In the genomic region with DNA sequence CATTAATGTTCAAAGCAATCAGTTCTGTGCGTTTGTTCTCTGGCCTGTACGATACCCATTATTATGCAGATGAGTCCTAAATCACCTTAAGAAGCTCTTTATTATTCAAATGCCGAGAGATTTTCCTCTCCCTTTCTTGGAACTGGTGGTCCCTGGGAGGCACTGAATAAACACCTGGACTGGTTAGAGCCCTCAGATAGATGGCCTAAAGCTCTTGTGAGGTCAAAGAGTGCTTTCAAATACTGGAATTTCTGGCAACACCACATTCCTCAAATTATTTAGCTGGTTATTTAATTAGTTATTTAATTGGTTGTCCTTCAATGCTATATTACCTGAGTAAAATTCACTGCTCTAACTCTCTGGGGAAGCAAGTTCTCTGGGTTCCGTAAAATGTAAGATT, we compare ENCODE assay signal across 1 cellular context.
TF ChIP-seq lines count a peak whose summit lies in the region.

No MANE protein-coding gene starts in this region.

TF ChIP-seq in H1, 55 proteins besides CTCF, POLR2A, EP300 and RAD21:
- TF ChIP-seq, protein P1, sequence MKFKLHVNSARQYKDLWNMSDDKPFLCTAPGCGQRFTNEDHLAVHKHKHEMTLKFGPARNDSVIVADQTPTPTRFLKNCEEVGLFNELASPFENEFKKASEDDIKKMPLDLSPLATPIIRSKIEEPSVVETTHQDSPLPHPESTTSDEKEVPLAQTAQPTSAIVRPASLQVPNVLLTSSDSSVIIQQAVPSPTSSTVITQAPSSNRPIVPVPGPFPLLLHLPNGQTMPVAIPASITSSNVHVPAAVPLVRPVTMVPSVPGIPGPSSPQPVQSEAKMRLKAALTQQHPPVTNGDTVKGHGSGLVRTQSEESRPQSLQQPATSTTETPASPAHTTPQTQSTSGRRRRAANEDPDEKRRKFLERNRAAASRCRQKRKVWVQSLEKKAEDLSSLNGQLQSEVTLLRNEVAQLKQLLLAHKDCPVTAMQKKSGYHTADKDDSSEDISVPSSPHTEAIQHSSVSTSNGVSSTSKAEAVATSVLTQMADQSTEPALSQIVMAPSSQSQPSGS (IDR thresholded peaks at IDR 0.05; ENCODE audit: low read length) = peak; percentile 77
- peak; percentile 27; the same call in 1 of the 2 replicates for TF ChIP-seq ZNF274 (IDR thresholded peaks at IDR 0.05; ENCODE audit: borderline replicate concordance, extremely low read depth, low read length)
- TF ChIP-seq GTF2F1 (IDR thresholded peaks at IDR 0.05; ENCODE audit: borderline replicate concordance, low read depth, low read length) = no peak
- TF ChIP-seq, protein P2, sequence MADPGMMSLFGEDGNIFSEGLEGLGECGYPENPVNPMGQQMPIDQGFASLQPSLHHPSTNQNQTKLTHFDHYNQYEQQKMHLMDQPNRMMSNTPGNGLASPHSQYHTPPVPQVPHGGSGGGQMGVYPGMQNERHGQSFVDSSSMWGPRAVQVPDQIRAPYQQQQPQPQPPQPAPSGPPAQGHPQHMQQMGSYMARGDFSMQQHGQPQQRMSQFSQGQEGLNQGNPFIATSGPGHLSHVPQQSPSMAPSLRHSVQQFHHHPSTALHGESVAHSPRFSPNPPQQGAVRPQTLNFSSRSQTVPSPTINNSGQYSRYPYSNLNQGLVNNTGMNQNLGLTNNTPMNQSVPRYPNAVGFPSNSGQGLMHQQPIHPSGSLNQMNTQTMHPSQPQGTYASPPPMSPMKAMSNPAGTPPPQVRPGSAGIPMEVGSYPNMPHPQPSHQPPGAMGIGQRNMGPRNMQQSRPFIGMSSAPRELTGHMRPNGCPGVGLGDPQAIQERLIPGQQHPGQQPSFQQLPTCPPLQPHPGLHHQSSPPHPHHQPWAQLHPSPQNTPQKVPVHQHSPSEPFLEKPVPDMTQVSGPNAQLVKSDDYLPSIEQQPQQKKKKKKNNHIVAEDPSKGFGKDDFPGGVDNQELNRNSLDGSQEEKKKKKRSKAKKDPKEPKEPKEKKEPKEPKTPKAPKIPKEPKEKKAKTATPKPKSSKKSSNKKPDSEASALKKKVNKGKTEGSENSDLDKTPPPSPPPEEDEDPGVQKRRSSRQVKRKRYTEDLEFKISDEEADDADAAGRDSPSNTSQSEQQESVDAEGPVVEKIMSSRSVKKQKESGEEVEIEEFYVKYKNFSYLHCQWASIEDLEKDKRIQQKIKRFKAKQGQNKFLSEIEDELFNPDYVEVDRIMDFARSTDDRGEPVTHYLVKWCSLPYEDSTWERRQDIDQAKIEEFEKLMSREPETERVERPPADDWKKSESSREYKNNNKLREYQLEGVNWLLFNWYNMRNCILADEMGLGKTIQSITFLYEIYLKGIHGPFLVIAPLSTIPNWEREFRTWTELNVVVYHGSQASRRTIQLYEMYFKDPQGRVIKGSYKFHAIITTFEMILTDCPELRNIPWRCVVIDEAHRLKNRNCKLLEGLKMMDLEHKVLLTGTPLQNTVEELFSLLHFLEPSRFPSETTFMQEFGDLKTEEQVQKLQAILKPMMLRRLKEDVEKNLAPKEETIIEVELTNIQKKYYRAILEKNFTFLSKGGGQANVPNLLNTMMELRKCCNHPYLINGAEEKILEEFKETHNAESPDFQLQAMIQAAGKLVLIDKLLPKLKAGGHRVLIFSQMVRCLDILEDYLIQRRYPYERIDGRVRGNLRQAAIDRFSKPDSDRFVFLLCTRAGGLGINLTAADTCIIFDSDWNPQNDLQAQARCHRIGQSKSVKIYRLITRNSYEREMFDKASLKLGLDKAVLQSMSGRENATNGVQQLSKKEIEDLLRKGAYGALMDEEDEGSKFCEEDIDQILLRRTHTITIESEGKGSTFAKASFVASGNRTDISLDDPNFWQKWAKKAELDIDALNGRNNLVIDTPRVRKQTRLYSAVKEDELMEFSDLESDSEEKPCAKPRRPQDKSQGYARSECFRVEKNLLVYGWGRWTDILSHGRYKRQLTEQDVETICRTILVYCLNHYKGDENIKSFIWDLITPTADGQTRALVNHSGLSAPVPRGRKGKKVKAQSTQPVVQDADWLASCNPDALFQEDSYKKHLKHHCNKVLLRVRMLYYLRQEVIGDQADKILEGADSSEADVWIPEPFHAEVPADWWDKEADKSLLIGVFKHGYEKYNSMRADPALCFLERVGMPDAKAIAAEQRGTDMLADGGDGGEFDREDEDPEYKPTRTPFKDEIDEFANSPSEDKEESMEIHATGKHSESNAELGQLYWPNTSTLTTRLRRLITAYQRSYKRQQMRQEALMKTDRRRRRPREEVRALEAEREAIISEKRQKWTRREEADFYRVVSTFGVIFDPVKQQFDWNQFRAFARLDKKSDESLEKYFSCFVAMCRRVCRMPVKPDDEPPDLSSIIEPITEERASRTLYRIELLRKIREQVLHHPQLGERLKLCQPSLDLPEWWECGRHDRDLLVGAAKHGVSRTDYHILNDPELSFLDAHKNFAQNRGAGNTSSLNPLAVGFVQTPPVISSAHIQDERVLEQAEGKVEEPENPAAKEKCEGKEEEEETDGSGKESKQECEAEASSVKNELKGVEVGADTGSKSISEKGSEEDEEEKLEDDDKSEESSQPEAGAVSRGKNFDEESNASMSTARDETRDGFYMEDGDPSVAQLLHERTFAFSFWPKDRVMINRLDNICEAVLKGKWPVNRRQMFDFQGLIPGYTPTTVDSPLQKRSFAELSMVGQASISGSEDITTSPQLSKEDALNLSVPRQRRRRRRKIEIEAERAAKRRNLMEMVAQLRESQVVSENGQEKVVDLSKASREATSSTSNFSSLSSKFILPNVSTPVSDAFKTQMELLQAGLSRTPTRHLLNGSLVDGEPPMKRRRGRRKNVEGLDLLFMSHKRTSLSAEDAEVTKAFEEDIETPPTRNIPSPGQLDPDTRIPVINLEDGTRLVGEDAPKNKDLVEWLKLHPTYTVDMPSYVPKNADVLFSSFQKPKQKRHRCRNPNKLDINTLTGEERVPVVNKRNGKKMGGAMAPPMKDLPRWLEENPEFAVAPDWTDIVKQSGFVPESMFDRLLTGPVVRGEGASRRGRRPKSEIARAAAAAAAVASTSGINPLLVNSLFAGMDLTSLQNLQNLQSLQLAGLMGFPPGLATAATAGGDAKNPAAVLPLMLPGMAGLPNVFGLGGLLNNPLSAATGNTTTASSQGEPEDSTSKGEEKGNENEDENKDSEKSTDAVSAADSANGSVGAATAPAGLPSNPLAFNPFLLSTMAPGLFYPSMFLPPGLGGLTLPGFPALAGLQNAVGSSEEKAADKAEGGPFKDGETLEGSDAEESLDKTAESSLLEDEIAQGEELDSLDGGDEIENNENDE (IDR thresholded peaks at IDR 0.05; ENCODE audit: insufficient replicate concordance, low read length) = peak; percentile 94
- TF ChIP-seq RBBP5 (IDR thresholded peaks at IDR 0.05; ENCODE audit: borderline replicate concordance, low read depth, low read length) = no peak
- 0 out of 2 replicates have a peak, but pooled peaks have one; percentile 14 for TF ChIP-seq YY1 (IDR thresholded peaks at IDR 0.05; ENCODE audit: low read depth, low read length)
- TF ChIP-seq FOSL1 (IDR thresholded peaks at IDR 0.05; ENCODE audit: insufficient read depth, low read depth, low read length) = no peak
- peak; percentile 98 for TF ChIP-seq NANOG (IDR thresholded peaks at IDR 0.05; ENCODE audit: insufficient read depth, low read depth, low read length, poor library complexity, severe bottlenecking)
- TF ChIP-seq HDAC2 (IDR thresholded peaks at IDR 0.05; ENCODE audit: borderline replicate concordance in 1 of 2, low read depth in 2 of 2, low read length in 2 of 2) = peak; percentile 70 to 85; a peak in 1 of 4 replicates
- TF ChIP-seq MAFK (IDR thresholded peaks at IDR 0.05; ENCODE audit: low read depth, low read length) = no peak
- TF ChIP-seq HDAC6 (IDR thresholded peaks at IDR 0.05; ENCODE audit: low read depth, low read length) = no peak
- TF ChIP-seq BCL11A (IDR thresholded peaks at IDR 0.05; ENCODE audit: low read depth in 2 of 2, low read length in 2 of 2) = peak; percentile 56 to 96
- TF ChIP-seq PHF8 (conservative IDR thresholded peaks at IDR 0.05; ENCODE audit: low read depth, low read length) = no peak
- peak; percentile 93 for TF ChIP-seq TEAD4 (IDR thresholded peaks at IDR 0.05; ENCODE audit: low read depth, low read length)
- TF ChIP-seq SIN3A (conservative IDR thresholded peaks at IDR 0.05 in 1 of 2, IDR thresholded peaks at IDR 0.05 in 1 of 2; ENCODE audit: low read depth in 1 of 2, low read length in 2 of 2) = no peak
- no peak for TF ChIP-seq SIX5 (IDR thresholded peaks at IDR 0.05; ENCODE audit: low read depth, low read length)
- peak; percentile 95 for TF ChIP-seq RXRA (IDR thresholded peaks at IDR 0.05; ENCODE audit: insufficient read depth, low read depth, low read length)
- TF ChIP-seq POLR2AphosphoS5 (IDR thresholded peaks at IDR 0.05; ENCODE audit: low read depth, low read length) = peak; percentile 94
- peak; percentile 100 for TF ChIP-seq TCF12 (IDR thresholded peaks at IDR 0.05; ENCODE audit: low read depth, low read length)
- peak; percentile 100 for TF ChIP-seq POU5F1 (IDR thresholded peaks at IDR 0.05; ENCODE audit: low read depth, low read length)
- TF ChIP-seq SP1 (IDR thresholded peaks at IDR 0.05; ENCODE audit: low read depth, low read length) = peak; percentile 92
- TF ChIP-seq EGR1 (IDR thresholded peaks at IDR 0.05; ENCODE audit: borderline replicate concordance, low read depth, low read length) = peak; percentile 68; the same call in 1 of the 2 replicates
- no peak for TF ChIP-seq BRCA1 (IDR thresholded peaks at IDR 0.05; ENCODE audit: low read depth, low read length)
